ENCODE assay signal across 8 cellular contexts in the genomic region with DNA sequence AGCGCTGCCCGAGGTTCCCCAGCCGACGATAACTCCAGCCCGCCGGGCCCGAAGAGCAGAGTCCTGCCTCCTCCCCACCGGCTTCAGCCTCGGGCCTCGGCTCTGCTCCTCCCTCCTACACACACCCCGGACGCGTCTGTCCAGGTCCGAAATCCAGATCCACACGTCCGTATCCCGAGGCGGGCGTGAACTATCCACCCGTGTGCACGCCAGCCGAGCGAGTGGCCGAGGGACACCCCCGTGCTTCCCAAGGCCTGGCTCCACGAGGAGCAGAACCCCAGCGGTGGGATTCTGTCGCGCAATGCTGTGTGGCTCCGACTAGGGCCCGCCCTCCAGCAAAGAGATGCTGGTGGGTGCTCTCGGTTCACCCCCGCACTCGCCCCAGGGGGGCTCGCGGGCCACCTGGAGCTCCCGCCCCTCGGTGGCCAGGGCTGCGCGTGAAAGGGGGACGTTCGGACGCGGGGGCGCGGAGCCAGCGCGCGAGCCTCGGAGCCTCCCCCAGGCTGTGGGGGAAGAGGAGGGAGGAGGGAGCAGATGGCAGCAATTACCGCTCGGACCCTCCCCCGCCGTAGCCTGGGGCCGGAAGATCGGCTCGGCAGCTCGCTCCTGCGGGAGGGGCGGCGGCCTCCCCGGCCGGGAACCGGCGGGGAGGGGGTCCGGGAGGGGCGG. TPM values are rescaled to one million over a fixed set of nuclear protein-coding genes. Genes with fewer than 3 reads are reported as not detected.
DNase-seq lines count a peak whose midpoint lies in the region; ATAC-seq, FAIRE-seq and TF ChIP-seq lines count a peak whose summit lies in the region.

No MANE protein-coding gene starts in this region.

- ATAC-seq in stimulated activated naive CD8-positive, alpha-beta T cell treated with anti-CD3 and anti-CD28 coated beads, Interleukin-15, Interleukin-2, amounts not matched to agents 100 U/mL and 50 U/mL, for 24 hours: no peak
- ATAC-seq in naive thymus-derived CD4-positive, alpha-beta T cell: peak; percentile 4
- ATAC-seq in HG02642 (IDR thresholded peaks at IDR 0.05; ENCODE audit: poor library complexity, unreplicated experiment): no peak

- no peak overlapping the region for H3K27ac ChIP-seq in endodermal cell (ENCODE audit: low read depth, low read length)
- no peak overlapping the region for H3K27ac ChIP-seq in naive thymus-derived CD4-positive, alpha-beta T cell (ENCODE audit: low read depth, low read length)

- no peak for FAIRE-seq in RCC 7860 (lab: Jason Lieb, UNC)

- peaks cover 26% of the 10 kb centered on the region for H3K4me1 Mint-ChIP-seq in stimulated activated naive CD8-positive, alpha-beta T cell treated with anti-CD3 and anti-CD28 coated beads, Interleukin-15, Interleukin-2, amounts not matched to agents 100 ng/mL and 50 ng/mL, for 24 hours (ENCODE audit: low read depth)
- peaks cover 17% of the 10 kb centered on the region for H3K4me1 Mint-ChIP-seq in endodermal cell
- peaks cover 6 to 25% (median 17%) of the 10 kb centered on the region in 7 donors for H3K4me1 Mint-ChIP-seq in naive thymus-derived CD4-positive, alpha-beta T cell
- H3K4me1 Mint-ChIP-seq in activated CD4-positive, alpha-beta memory T cell treated with anti-CD3 and anti-CD28 coated beads, Interleukin-2, amount 10 ng/mL, durations not matched to agents 7 days and 5 days: peaks cover 1% of the 10 kb centered on the region

- intact Hi-C loops in naive thymus-derived CD4-positive, alpha-beta T cell (cut with micrococcal nuclease): no loop called here

- WGBS in endodermal cell (ENCODE audit: insufficient coverage in 1 of 2, insufficient read length in 1 of 2), 2 experiments: 12 to 21% methylated on average over 18 to 67 of the region's 67 CpGs

- H3K27me3 Mint-ChIP-seq in stimulated activated naive CD8-positive, alpha-beta T cell treated with anti-CD3 and anti-CD28 coated beads, Interleukin-15, Interleukin-2, amounts not matched to agents 100 ng/mL and 50 ng/mL, for 24 hours: peaks cover 61% of the 10 kb centered on the region
- peaks cover 82% of the 10 kb centered on the region for H3K27me3 Mint-ChIP-seq in endodermal cell (ENCODE audit: insufficient read depth)
- peaks cover 45 to 65% (median 47%) of the 10 kb centered on the region in 5 donors for H3K27me3 Mint-ChIP-seq in naive thymus-derived CD4-positive, alpha-beta T cell
- peaks cover 52% of the 10 kb centered on the region for H3K27me3 Mint-ChIP-seq in activated CD4-positive, alpha-beta memory T cell treated with anti-CD3 and anti-CD28 coated beads, Interleukin-2, amount 10 ng/mL, durations not matched to agents 7 days and 5 days

- peak; percentile 12 for TF ChIP-seq CTCF in endodermal cell (conservative IDR thresholded peaks at IDR 0.05)

- DNase-seq in stimulated activated naive CD8-positive, alpha-beta T cell treated with anti-CD3 and anti-CD28 coated beads, Interleukin-15, Interleukin-2, amounts not matched to agents 100 U/mL and 50 U/mL, for 24 hours: no peak
- DNase-seq in endodermal cell (peak; percentile 80), RPMI8226 (no peak), RCC 7860 (ENCODE audit: low spot score) (no peak)
- DNase-seq in naive thymus-derived CD4-positive, alpha-beta T cell: no peak
- no peak for DNase-seq in activated CD4-positive, alpha-beta memory T cell treated with anti-CD3 and anti-CD28 coated beads, Interleukin-2, amount 10 ng/mL, durations not matched to agents 7 days and 5 days

- peaks cover 65% of the 10 kb centered on the region for H3K27me3 ChIP-seq in endodermal cell (ENCODE audit: control insufficient read depth, insufficient read depth, low read length, poor library complexity, severe bottlenecking)
- H3K27me3 ChIP-seq in naive thymus-derived CD4-positive, alpha-beta T cell (ENCODE audit: control insufficient read depth in 2 of 2, insufficient read depth in 2 of 2, low read length in 2 of 2): peaks cover 0 to 34% of the 10 kb centered on the region in 2 donors

- H3K4me3 Mint-ChIP-seq in stimulated activated naive CD8-positive, alpha-beta T cell treated with anti-CD3 and anti-CD28 coated beads, Interleukin-15, Interleukin-2, amounts not matched to agents 100 ng/mL and 50 ng/mL, for 24 hours: peak overlapping the region; percentile 25
- H3K4me3 Mint-ChIP-seq in endodermal cell: peak overlapping the region; percentile 59
- H3K4me3 Mint-ChIP-seq in naive thymus-derived CD4-positive, alpha-beta T cell: peak overlapping the region in 7 of 10 donors; percentile 12 to 66 (median 58)
- no peak overlapping the region for H3K4me3 Mint-ChIP-seq in activated CD4-positive, alpha-beta memory T cell treated with anti-CD3 and anti-CD28 coated beads, Interleukin-2, amount 10 ng/mL, durations not matched to agents 7 days and 5 days

- H3K9ac ChIP-seq in endodermal cell (ENCODE audit: extremely low read depth, low read length, poor library complexity, severe bottlenecking): no peak overlapping the region

- no peaks in the 10 kb centered on the region for H3K36me3 Mint-ChIP-seq in stimulated activated naive CD8-positive, alpha-beta T cell treated with anti-CD3 and anti-CD28 coated beads, Interleukin-15, Interleukin-2, amounts not matched to agents 100 ng/mL and 50 ng/mL, for 24 hours (ENCODE audit: low read depth)
- no peaks in the 10 kb centered on the region for H3K36me3 Mint-ChIP-seq in endodermal cell (ENCODE audit: low read depth)
- H3K36me3 Mint-ChIP-seq in naive thymus-derived CD4-positive, alpha-beta T cell: no peaks in the 10 kb centered on the region
- no peaks in the 10 kb centered on the region for H3K36me3 Mint-ChIP-seq in activated CD4-positive, alpha-beta memory T cell treated with anti-CD3 and anti-CD28 coated beads, Interleukin-2, amount 10 ng/mL, durations not matched to agents 7 days and 5 days (ENCODE audit: low read depth)

- POLR2A ChIA-PET in naive thymus-derived CD4-positive, alpha-beta T cell (lab: Charles Lee): no interaction called here
- POLR2A ChIA-PET in activated CD4-positive, alpha-beta memory T cell treated with anti-CD3 and anti-CD28 coated beads, Interleukin-2, amount 10 ng/mL, durations not matched to agents 7 days and 5 days (lab: Charles Lee): no interaction called here

- peaks cover 14% of the 10 kb centered on the region for H3K4me1 ChIP-seq in endodermal cell (ENCODE audit: control insufficient read depth, insufficient read depth, low read length)
- no peaks in the 10 kb centered on the region for H3K4me1 ChIP-seq in naive thymus-derived CD4-positive, alpha-beta T cell (ENCODE audit: control insufficient read depth in 2 of 2, insufficient read depth in 2 of 2, low read length in 2 of 2)

- peak overlapping the region; percentile 73 for H3K4me3 ChIP-seq in endodermal cell (ENCODE audit: low read length)
- H3K4me3 ChIP-seq in naive thymus-derived CD4-positive, alpha-beta T cell (ENCODE audit: low read length): no peak overlapping the region

- no peaks in the 10 kb centered on the region for H3K9me3 ChIP-seq in endodermal cell (ENCODE audit: control insufficient read depth, low read length)
- no peaks in the 10 kb centered on the region for H3K9me3 ChIP-seq in naive thymus-derived CD4-positive, alpha-beta T cell (ENCODE audit: control insufficient read depth in 2 of 3, low read length in 3 of 3)

- H3K27ac Mint-ChIP-seq in stimulated activated naive CD8-positive, alpha-beta T cell treated with anti-CD3 and anti-CD28 coated beads, Interleukin-15, Interleukin-2, amounts not matched to agents 100 ng/mL and 50 ng/mL, for 24 hours: no peak overlapping the region
- H3K27ac Mint-ChIP-seq in endodermal cell: no peak overlapping the region
- H3K27ac Mint-ChIP-seq in naive thymus-derived CD4-positive, alpha-beta T cell: no peak overlapping the region
- H3K27ac Mint-ChIP-seq in activated CD4-positive, alpha-beta memory T cell treated with anti-CD3 and anti-CD28 coated beads, Interleukin-2, amount 10 ng/mL, durations not matched to agents 7 days and 5 days: no peak overlapping the region

- H3K9me3 Mint-ChIP-seq in stimulated activated naive CD8-positive, alpha-beta T cell treated with anti-CD3 and anti-CD28 coated beads, Interleukin-15, Interleukin-2, amounts not matched to agents 100 ng/mL and 50 ng/mL, for 24 hours: no peaks in the 10 kb centered on the region
- H3K9me3 Mint-ChIP-seq in endodermal cell: no peaks in the 10 kb centered on the region
- H3K9me3 Mint-ChIP-seq in naive thymus-derived CD4-positive, alpha-beta T cell: no peaks in the 10 kb centered on the region
- no peaks in the 10 kb centered on the region for H3K9me3 Mint-ChIP-seq in activated CD4-positive, alpha-beta memory T cell treated with anti-CD3 and anti-CD28 coated beads, Interleukin-2, amount 10 ng/mL, durations not matched to agents 7 days and 5 days

- CTCF ChIA-PET in naive thymus-derived CD4-positive, alpha-beta T cell (lab: Charles Lee): interaction anchor here (0.7 to 1.2 kb wide), 2 partner anchors 19 to 48 kb away, joined by 3 to 4 read pairs; a partner anchor contains a TSS
- CTCF ChIA-PET in activated CD4-positive, alpha-beta memory T cell treated with anti-CD3 and anti-CD28 coated beads, Interleukin-2, amount 10 ng/mL, durations not matched to agents 7 days and 5 days (lab: Charles Lee): no interaction called here

- H3K36me3 ChIP-seq in endodermal cell (ENCODE audit: control insufficient read depth, insufficient read depth, low read length): no peaks in the 10 kb centered on the region
- no peaks in the 10 kb centered on the region for H3K36me3 ChIP-seq in naive thymus-derived CD4-positive, alpha-beta T cell (ENCODE audit: control insufficient read depth in 2 of 3, insufficient read depth in 3 of 3, low read length in 3 of 3)

RNA-seq across cellular contexts. Expression of a gene that starts 18.9 kb away (rescaled TPM):
- under 1 TPM in 1 of 2 donors, not detected in 1; 0.46 TPM for total RNA-seq in endodermal cell
- 0.28 TPM for polyA plus RNA-seq in endodermal cell (2013, experiment 1 of 2)
- 0.62 TPM for polyA plus RNA-seq in endodermal cell (2013, experiment 2 of 2)
- not detected for total RNA-seq in naive thymus-derived CD4-positive, alpha-beta T cell
- not detected for polyA plus RNA-seq in naive thymus-derived CD4-positive, alpha-beta T cell
- not detected for total RNA-seq in activated CD4-positive, alpha-beta memory T cell treated with anti-CD3 and anti-CD28 coated beads, Interleukin-2, amount 10 ng/mL, durations not matched to agents 7 days and 5 days

RNA-seq across cellular contexts. Expression of a gene that starts 20.4 kb away (rescaled TPM):
- 10 to 100 TPM; 10.5 to 17.7 TPM for total RNA-seq in endodermal cell
- 24.4 TPM for polyA plus RNA-seq in endodermal cell (2013, experiment 1 of 2)
- polyA plus RNA-seq in endodermal cell (2013, experiment 2 of 2): 22.8 TPM
- total RNA-seq in naive thymus-derived CD4-positive, alpha-beta T cell: 1 to 10 TPM in 4 of 5 experiments, under 1 TPM in 1; 0.22 to 2.1 (median 1.5) TPM
- polyA plus RNA-seq in naive thymus-derived CD4-positive, alpha-beta T cell: under 1 TPM in 1 of 2 donors, not detected in 1; 0.07 TPM
- total RNA-seq in activated CD4-positive, alpha-beta memory T cell treated with anti-CD3 and anti-CD28 coated beads, Interleukin-2, amount 10 ng/mL, durations not matched to agents 7 days and 5 days: under 1 TPM; 0.23 to 0.33 TPM

RNA-seq across cellular contexts. Expression of a gene that starts 38.3 kb away (rescaled TPM):
- under 1 TPM; 0.42 to 0.64 TPM for total RNA-seq in endodermal cell
- polyA plus RNA-seq in endodermal cell (2013, experiment 1 of 2): 1.00 TPM
- 1.4 TPM for polyA plus RNA-seq in endodermal cell (2013, experiment 2 of 2)
- total RNA-seq in naive thymus-derived CD4-positive, alpha-beta T cell: under 1 TPM in 2 of 5 experiments, not detected in 3; 0.64 to 0.70 TPM
- not detected for polyA plus RNA-seq in naive thymus-derived CD4-positive, alpha-beta T cell
- total RNA-seq in activated CD4-positive, alpha-beta memory T cell treated with anti-CD3 and anti-CD28 coated beads, Interleukin-2, amount 10 ng/mL, durations not matched to agents 7 days and 5 days: not detected
